8 cellular contexts compared by ENCODE assay signal in the genomic region with DNA sequence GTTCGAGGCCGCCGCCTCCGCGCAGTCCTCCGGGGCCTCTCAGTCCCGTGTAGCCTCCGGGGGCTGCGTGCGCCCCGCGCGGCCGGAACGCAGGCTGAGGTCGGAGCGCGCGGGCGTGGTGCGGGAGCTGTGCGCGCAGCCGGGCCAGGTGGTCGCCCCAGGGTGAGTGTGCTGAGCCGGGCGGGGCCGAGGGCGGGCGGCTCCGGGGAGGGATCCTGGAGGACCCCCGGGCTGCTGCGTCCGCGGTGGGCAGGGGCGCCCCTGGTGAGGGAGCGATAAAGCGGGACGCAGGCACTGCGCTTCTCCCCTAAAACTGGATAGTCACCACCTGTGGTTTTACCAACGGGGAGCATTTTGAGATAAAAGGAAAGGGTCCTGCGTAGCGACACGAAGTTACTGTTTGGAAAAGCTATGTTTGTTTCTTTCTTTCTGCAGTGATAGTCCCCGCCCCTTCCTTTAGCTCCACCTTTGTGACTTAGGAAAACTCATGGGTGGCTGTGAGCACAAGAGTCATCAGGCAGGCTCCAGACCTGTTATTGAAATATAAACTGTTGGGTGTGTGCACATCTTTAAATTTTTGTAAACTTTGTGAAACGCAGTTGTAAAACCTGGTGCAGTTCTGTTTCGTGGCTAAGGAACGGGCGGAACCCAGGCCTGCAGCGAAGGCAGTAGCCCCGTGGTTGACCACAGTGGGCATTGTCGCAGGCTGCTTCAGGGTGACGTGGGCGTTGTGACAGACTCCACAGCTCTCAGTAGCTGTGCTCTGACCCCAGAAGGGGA. TPM values are rescaled to one million over a fixed set of nuclear protein-coding genes. Genes with fewer than 3 reads are reported as not detected.
DNase-seq lines count a peak whose midpoint lies in the region; ATAC-seq and TF ChIP-seq lines count a peak whose summit lies in the region.

No MANE protein-coding gene starts in this region.

- ATAC-seq in HG02840 (IDR thresholded peaks at IDR 0.05; ENCODE audit: low FRiP score, unreplicated experiment) = peak; percentile 5
- ATAC-seq in HG03439 (IDR thresholded peaks at IDR 0.05; ENCODE audit: unreplicated experiment) = no peak

- H3K4me3 ChIP-seq in GM12875 (ENCODE audit: low read depth, low read length) = peak overlapping the region; percentile 91

- DNase-seq in NCI-H69 (lab: John Stamatoyannopoulos, UW) (peak; percentile 68), germinal center (ENCODE audit: low spot score) (peak; percentile 46), renal cortical epithelial cell (ENCODE audit: low read depth) (peak; percentile 63), SHP77 treated with DMSO at 0.1 percent for 48 hours (lab: John Stamatoyannopoulos, UW) (no peak)
- peak; percentile 75 for DNase-seq in activated effector memory CD4-positive, alpha-beta T cell treated with anti-CD3 and anti-CD28 coated beads, Interleukin-2, amount 50 U/mL, for 16 hours

- TF ChIP-seq CTCF in GM12875 (IDR thresholded peaks at IDR 0.05; ENCODE audit: borderline replicate concordance, insufficient read depth, low read depth, low read length) = no peak

RNA-seq across cellular contexts. Expression of a gene that starts 0.7 kb away (rescaled TPM):
- 31.3 and 36.1 TPM in 2 replicates for total RNA-seq in renal cortical epithelial cell
